In genomic region chr18:407825-408224, GRCh38 we compare ENCODE assay signal across 23 cellular contexts.
DNase-seq lines count a peak whose midpoint lies in the region; ATAC-seq and TF ChIP-seq lines count a peak whose summit lies in the region.
"Had no signal": no experiment of that assay in that cellular context is flagged by ENCODE, and none has a peak within 500 bp of the region (broad histone marks: within the 10 kb centered on the region; RNA-seq: fewer than 3 reads in every experiment).

No MANE protein-coding gene starts in this region.

- no peak overlapping the region for H4K91ac ChIP-seq in mesenchymal stem cell (ENCODE audit: low read length)

- H2AK5ac ChIP-seq in mesenchymal stem cell (ENCODE audit: low read length, severe bottlenecking), result no peak overlapping the region

- no peaks in the 10 kb centered on the region for H3K79me2 ChIP-seq in MM.1S (ENCODE audit: low read length)

- H3K27me3 Mint-ChIP-seq in MCF 10A (ENCODE audit: insufficient read depth, unreplicated experiment), result no peaks in the 10 kb centered on the region

- H3K4me1 Mint-ChIP-seq in MCF 10A (ENCODE audit: insufficient read depth, unreplicated experiment), result no peaks in the 10 kb centered on the region
- H3K4me1 Mint-ChIP-seq: CD8-positive, alpha-beta memory T cell had no signal

- no peak overlapping the region for H3K27ac ChIP-seq in breast epithelium
- H3K27ac ChIP-seq in mesenchymal stem cell (ENCODE audit: low read length, poor library complexity, severe bottlenecking), result no peak overlapping the region
- H3K27ac ChIP-seq in MM.1S (ENCODE audit: low read length), result no peak overlapping the region
- H3K27ac ChIP-seq: 22Rv1, C4-2B had no signal

- H2BK5ac ChIP-seq in mesenchymal stem cell (ENCODE audit: low read depth, low read length, poor library complexity, severe bottlenecking), result no peak overlapping the region

- DNase-seq in MCF 10A (ENCODE audit: unreplicated experiment) (peak; percentile 53), breast epithelium (ENCODE audit: low spot score in 2 of 2) (no peak), mesenchymal stem cell (no peak), glomerular visceral epithelial cell (ENCODE audit: extremely low spot score) (no peak), MM.1S (no peak), SIG-M5 treated with dmso at 0.1 percent for 504 hours (lab: John Stamatoyannopoulos, UW; ENCODE audit: unreplicated experiment) (no peak)
- DNase-seq: Calu3; CD8-positive, alpha-beta memory T cell; DMS153; GOT3; Karpas-422; NCI-H1417; NCI-H1694 treated with DMSO at 0.1 percent for 48 hours; NCI-H2081 treated with DMSO at 0.1 percent for 48 hours; NCI-H2171 treated with DMSO at 0.1 percent for 48 hours; NCI-H446; NCI-H526; SHP77 treated with DMSO at 0.1 percent for 48 hours had no signal

- H3K9ac ChIP-seq in mesenchymal stem cell (ENCODE audit: low read length) (peak overlapping the region; percentile 44), MM.1S (ENCODE audit: low read length) (no peak overlapping the region)

- no peak overlapping the region for H3K4ac ChIP-seq in mesenchymal stem cell (ENCODE audit: low read depth in 1 of 2, low read length in 2 of 2)

- intact Hi-C loops in MCF 10A (cut with micrococcal nuclease), result no loop called here
- intact Hi-C loops in breast epithelium (cut with DNase I; ENCODE audit: low total_unique reads), result no loop called here

- no peaks in the 10 kb centered on the region for H3K36me3 Mint-ChIP-seq in MCF 10A (ENCODE audit: insufficient read depth, unreplicated experiment)
- H3K36me3 Mint-ChIP-seq: CD8-positive, alpha-beta memory T cell had no signal

- H3K36me3 ChIP-seq in breast epithelium, result no peaks in the 10 kb centered on the region
- H3K36me3 ChIP-seq in mesenchymal stem cell (ENCODE audit: control insufficient read depth in 1 of 2, insufficient read depth in 2 of 2, low read depth in 1 of 2, low read length in 2 of 2), result peaks cover 0 to 17% of the 10 kb centered on the region in 2 experiments
- no peaks in the 10 kb centered on the region for H3K36me3 ChIP-seq in MM.1S (replicated peaks; ENCODE audit: insufficient read depth, low read length)

- no peak overlapping the region for H2BK15ac ChIP-seq in mesenchymal stem cell (ENCODE audit: low read depth, poor library complexity, severe bottlenecking)

- no peak overlapping the region for H3K27ac Mint-ChIP-seq in MCF 10A (ENCODE audit: low read depth, unreplicated experiment)
- H3K27ac Mint-ChIP-seq: CD8-positive, alpha-beta memory T cell had no signal

- H3K18ac ChIP-seq in mesenchymal stem cell (ENCODE audit: low read depth in 1 of 2, low read length in 2 of 2), result no peak overlapping the region

- no peaks in the 10 kb centered on the region for H3F3A ChIP-seq in MM.1S (ENCODE audit: insufficient read depth, low read length)

- H3K9me3 ChIP-seq in breast epithelium, result no peaks in the 10 kb centered on the region
- peaks cover 9% of the 10 kb centered on the region for H3K9me3 ChIP-seq in mesenchymal stem cell (ENCODE audit: control insufficient read depth, low read length)
- H3K9me3 ChIP-seq in MM.1S (replicated peaks; ENCODE audit: insufficient read depth, low read length), result no peaks in the 10 kb centered on the region

- H4K8ac ChIP-seq in mesenchymal stem cell (ENCODE audit: low read length), result no peak overlapping the region

- no peak overlapping the region for H3K4me2 ChIP-seq in mesenchymal stem cell (ENCODE audit: low read length, poor library complexity, severe bottlenecking)
- H3K4me2 ChIP-seq in MM.1S (ENCODE audit: low read depth, low read length), result no peak overlapping the region

- H3K4me3 Mint-ChIP-seq in MCF 10A (ENCODE audit: unreplicated experiment), result no peak overlapping the region
- H3K4me3 Mint-ChIP-seq: CD8-positive, alpha-beta memory T cell had no signal

- H3K79me1 ChIP-seq in mesenchymal stem cell (replicated peaks; ENCODE audit: low read length, poor library complexity, severe bottlenecking), result peaks cover 3% of the 10 kb centered on the region

- POLR2A ChIA-PET in MCF 10A (lab: Yijun Ruan, JAX), result no interaction called here

- no peak for TF ChIP-seq CTCF in MCF 10A (IDR thresholded peaks at IDR 0.05; ENCODE audit: unreplicated experiment)
- TF ChIP-seq CTCF in breast epithelium (IDR thresholded peaks at IDR 0.05), result no peak
- TF ChIP-seq CTCF in MM.1S (IDR thresholded peaks at IDR 0.05; ENCODE audit: low read length), result no peak

- no peaks in the 10 kb centered on the region for H3K27me3 ChIP-seq in breast epithelium
- no peaks in the 10 kb centered on the region for H3K27me3 ChIP-seq in mesenchymal stem cell (ENCODE audit: control insufficient read depth in 1 of 2, insufficient read depth in 1 of 2, low read length in 2 of 2)
- no peaks in the 10 kb centered on the region for H3K27me3 ChIP-seq in MM.1S (replicated peaks; ENCODE audit: insufficient read depth, low read length)

- H4K20me1 ChIP-seq in MM.1S (ENCODE audit: insufficient read depth, low read length), result no peaks in the 10 kb centered on the region

- H2AFZ ChIP-seq in mesenchymal stem cell (ENCODE audit: low read depth, low read length) (no peak overlapping the region), MM.1S (ENCODE audit: low read length) (no peak overlapping the region)

- no peak overlapping the region for H2BK12ac ChIP-seq in mesenchymal stem cell (ENCODE audit: low read length in 2 of 2)

- H3K9me3 Mint-ChIP-seq in MCF 10A (ENCODE audit: unreplicated experiment), result peaks cover 29% of the 10 kb centered on the region

- CTCF ChIA-PET in MCF 10A (lab: Yijun Ruan, JAX), result no interaction called here

- 95% methylated on average over 1 of the region's 1 CpG for WGBS in mesenchymal stem cell

- no peak overlapping the region for H3K14ac ChIP-seq in mesenchymal stem cell (ENCODE audit: low read length in 2 of 2)

- H3K4me1 ChIP-seq in breast epithelium (no peaks in the 10 kb centered on the region), mesenchymal stem cell (ENCODE audit: control insufficient read depth, insufficient read depth, low read depth, low read length) (no peaks in the 10 kb centered on the region), MM.1S (ENCODE audit: low read length) (no peaks in the 10 kb centered on the region)

- ATAC-seq in SK-N-SH treated with all-trans-retinoic acid at 6 μM for 48 hours, result peak; percentile 50; the same call in 2 of the 3 replicates
- ATAC-seq in HG03159 (IDR thresholded peaks at IDR 0.05; ENCODE audit: unreplicated experiment), result no peak
- ATAC-seq: HCT116 had no signal

- BruUV-seq in MCF 10A (replicated peaks; lab: Mats Ljungman, UMichigan), result no TSS peak

- TF ChIP-seq POLR2A in breast epithelium (IDR thresholded peaks at IDR 0.05), result no peak

- H3K4me3 ChIP-seq in breast epithelium, result no peak overlapping the region
- H3K4me3 ChIP-seq in mesenchymal stem cell (ENCODE audit: insufficient read depth in 1 of 2, low read depth in 1 of 2, low read length in 2 of 2), result peak overlapping the region in 1 of 2 experiments; percentile 3
- no peak overlapping the region for H3K4me3 ChIP-seq in MM.1S (ENCODE audit: low read length)

- no peaks in the 10 kb centered on the region for H3K9me2 ChIP-seq in MM.1S (replicated peaks; ENCODE audit: insufficient read depth, low read length)

- no peak overlapping the region for H2BK120ac ChIP-seq in mesenchymal stem cell (ENCODE audit: low read depth, low read length)

- no peak overlapping the region for H3K23ac ChIP-seq in mesenchymal stem cell (ENCODE audit: low read length in 2 of 2)

TF ChIP-seq in SK-N-SH treated with all-trans-retinoic acid at 6 μM for 48 hours, 23 proteins besides CTCF, POLR2A, EP300 and RAD21 (continues in another document):
- TF ChIP-seq ZNF565 (CRISPR knock-in tag; conservative IDR thresholded peaks at IDR 0.05; ENCODE audit: low read depth) (no peak), OSR1 (CRISPR knock-in tag; IDR thresholded peaks at IDR 0.05) (no peak), GLIS3 (CRISPR knock-in tag; IDR thresholded peaks at IDR 0.05) (no peak), ARNTL (CRISPR knock-in tag; IDR thresholded peaks at IDR 0.05; ENCODE audit: borderline replicate concordance, low read depth) (no peak), PPARA (CRISPR knock-in tag; IDR thresholded peaks at IDR 0.05; ENCODE audit: borderline replicate concordance) (no peak), PATZ1 (CRISPR knock-in tag; IDR thresholded peaks at IDR 0.05; ENCODE audit: borderline replicate concordance) (no peak), POU6F1 (CRISPR knock-in tag; IDR thresholded peaks at IDR 0.05; ENCODE audit: borderline replicate concordance, low read depth) (no peak), TOX (CRISPR knock-in tag; IDR thresholded peaks at IDR 0.05; ENCODE audit: borderline replicate concordance) (no peak)
